8 cellular contexts compared by ENCODE assay signal in the genomic region with DNA sequence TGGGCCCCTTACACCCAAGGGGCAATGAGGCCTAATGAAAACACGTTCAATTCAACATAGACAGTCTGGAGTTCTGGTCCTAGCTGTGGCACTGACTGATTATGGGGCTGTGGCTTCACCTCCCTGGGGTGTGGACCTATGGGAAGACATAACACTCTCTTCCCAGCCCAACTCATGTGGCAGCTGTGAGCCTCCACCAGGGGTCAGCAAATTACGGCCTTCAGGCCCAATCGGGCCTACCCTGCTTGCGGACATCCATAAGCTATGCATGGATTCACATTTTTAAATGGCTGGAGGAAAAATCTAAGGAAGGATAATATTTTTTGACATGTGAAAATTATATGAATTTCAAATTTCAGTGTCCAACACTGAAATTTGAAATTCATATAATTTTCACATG.
DNase-seq lines count a peak whose midpoint lies in the region; TF ChIP-seq lines count a peak whose summit lies in the region.

No MANE protein-coding gene starts in this region.

- no peak for TF ChIP-seq POLR2A in spleen (IDR thresholded peaks at IDR 0.05)

- DNase-seq in AG08395 (ENCODE audit: low spot score) (peak; percentile 31), foreskin melanocyte (peak; percentile 1), spleen (no peak), amniotic stem cell (lab: John Stamatoyannopoulos, UW) (no peak), epidermal melanocyte (ENCODE audit: insufficient read length, low spot score) (no peak), DMS79 treated with DMSO at 0.1 percent for 48 hours (lab: John Stamatoyannopoulos, UW) (no peak)

- H2AFZ ChIP-seq in OCI-LY1 (ENCODE audit: low read length) = no peak overlapping the region

- TF ChIP-seq CTCF in GM12872 (IDR thresholded peaks at IDR 0.05; ENCODE audit: insufficient read depth, low read depth, low read length) (peak; percentile 58), OCI-LY1 (IDR thresholded peaks at IDR 0.05; ENCODE audit: low read length) (peak; percentile 74), spleen (IDR thresholded peaks at IDR 0.05 in 8 of 11, conservative IDR thresholded peaks at IDR 0.05 in 3 of 11) (peak in 10 of 11 experiments; percentile 17 to 72 (median 58))

- H3K4me1 ChIP-seq in OCI-LY1 (ENCODE audit: insufficient read depth, low read length, severe bottlenecking) (no peaks in the 10 kb centered on the region), spleen (no peaks in the 10 kb centered on the region)

- no peaks in the 10 kb centered on the region for H3K79me2 ChIP-seq in OCI-LY1 (ENCODE audit: insufficient read depth, low read length)

- H3K9me3 ChIP-seq in OCI-LY1 (ENCODE audit: low read length) (no peaks in the 10 kb centered on the region), spleen (peaks cover 0 to 3% (median 0%) of the 10 kb centered on the region in 8 donors)

- H4K20me1 ChIP-seq in OCI-LY1 (ENCODE audit: insufficient read depth, low read length) = no peaks in the 10 kb centered on the region

- no peaks in the 10 kb centered on the region for H3K9me2 ChIP-seq in OCI-LY1 (ENCODE audit: low read depth, low read length)

- H3K4me3 ChIP-seq in OCI-LY1 (ENCODE audit: low read depth, low read length, poor library complexity, severe bottlenecking) (no peak overlapping the region), spleen (no peak overlapping the region)

- H3K4me2 ChIP-seq in OCI-LY1 (ENCODE audit: low read length) = no peak overlapping the region

- H3K36me3 ChIP-seq in OCI-LY1 (ENCODE audit: insufficient read depth, low read length) (no peaks in the 10 kb centered on the region), spleen (peaks cover 0 to 32% (median 0%) of the 10 kb centered on the region in 6 donors)

- H3K27ac ChIP-seq in OCI-LY1 (ENCODE audit: low read depth, low read length, poor library complexity, severe bottlenecking) (no peak overlapping the region), spleen (no peak overlapping the region)

- H3K9ac ChIP-seq in OCI-LY1 (ENCODE audit: low read length) = no peak overlapping the region

- WGBS in spleen, 5 donors = 46 to 56% (median 50%) methylated on average over 4 of the region's 4 CpGs

- no peaks in the 10 kb centered on the region for H3F3A ChIP-seq in OCI-LY1 (ENCODE audit: insufficient read depth, low read length)

- H3K27me3 ChIP-seq in OCI-LY1 (ENCODE audit: insufficient read depth, low read length) (no peaks in the 10 kb centered on the region), spleen (replicated peaks in 1 of 7) (no peaks in the 10 kb centered on the region)

- intact Hi-C loops in spleen (cut with DNase I; ENCODE audit: low total_unique reads) = loop anchor here (10.0 kb wide), 1 partner anchor 99 kb away; a partner anchor contains a TSS

Comparison
In these comparisons a context has a peak if more than half of its experiments do, and no peak if none do; other contexts are left out.
1. DNase-seq: peak in AG08395 (single experiment) and foreskin melanocyte (single experiment); none in spleen (single experiment), amniotic stem cell (single experiment), epidermal melanocyte (single experiment) and DMS79 treated with DMSO at 0.1 percent for 48 hours (single experiment).
2. Peak in every context shown above with its lines, with median percentiles within 50 percentile points of each other: CTCF ChIP-seq.